In genomic region chr17:55273579-55274370, GRCh38 we compare ENCODE assay signal across 10 cellular contexts. TPM values are rescaled to one million over a fixed set of nuclear protein-coding genes. Genes with fewer than 3 reads are reported as not detected.
DNase-seq lines count a peak whose midpoint lies in the region; ATAC-seq, FAIRE-seq and TF ChIP-seq lines count a peak whose summit lies in the region.
"Had no signal": no experiment of that assay in that cellular context is flagged by ENCODE, and none has a peak within 500 bp of the region (broad histone marks: within the 10 kb centered on the region; RNA-seq: fewer than 3 reads in every experiment).

No MANE protein-coding gene starts in this region.

- TF ChIP-seq CTCF in breast epithelium (IDR thresholded peaks at IDR 0.05), result no peak
- TF ChIP-seq CTCF in kidney (IDR thresholded peaks at IDR 0.05; ENCODE audit: borderline replicate concordance, extremely low read depth, insufficient read depth), result no peak

- H3K4me1 ChIP-seq in breast epithelium, result peaks cover 13 to 16% of the 10 kb centered on the region in 2 donors
- peaks cover 23 to 49% of the 10 kb centered on the region in 2 donors for H3K4me1 ChIP-seq in kidney (ENCODE audit: control insufficient read depth in 1 of 2, insufficient read depth in 1 of 2, low read depth in 1 of 2, low read length in 2 of 2)
- peaks cover 0 to 2% of the 10 kb centered on the region in 2 donors for H3K4me1 ChIP-seq in small intestine (ENCODE audit: control insufficient read depth in 2 of 2, insufficient read depth in 1 of 2, low read depth in 1 of 2, low read length in 1 of 2)

- peak; percentile 16 for DNase-seq in HK-2 (ENCODE audit: unreplicated experiment)
- peak in 1 of 2 donors; percentile 92 for DNase-seq in breast epithelium (ENCODE audit: low spot score in 2 of 2)
- DNase-seq in kidney, result peak; percentile 92
- DNase-seq in small intestine, result peak; percentile 19
- no peak for DNase-seq in GM19238 (ENCODE audit: insufficient read length, low spot score)
- DNase-seq in DMS153 (lab: John Stamatoyannopoulos, UW), result no peak
- no peak for DNase-seq in activated CD4-positive, alpha-beta T cell treated with anti-CD3 and anti-CD28 coated beads for 4 hours
- DNase-seq: activated CD8-positive, alpha-beta memory T cell treated with anti-CD3 and anti-CD28 coated beads, Interleukin-2, amount 50 U/mL, for 4 hours had no signal

- H3K9me3 ChIP-seq in breast epithelium (no peaks in the 10 kb centered on the region), kidney (ENCODE audit: control insufficient read depth in 1 of 2, low read length in 2 of 2) (no peaks in the 10 kb centered on the region), small intestine (ENCODE audit: control insufficient read depth, low read depth) (no peaks in the 10 kb centered on the region)

- no peak for ATAC-seq in HG03442 (IDR thresholded peaks at IDR 0.05; ENCODE audit: unreplicated experiment)

- H3K36me3 ChIP-seq in breast epithelium (no peaks in the 10 kb centered on the region), kidney (ENCODE audit: control insufficient read depth in 1 of 2, insufficient read depth in 2 of 2, low read length in 2 of 2) (peaks cover 0 to 7% of the 10 kb centered on the region in 2 donors), small intestine (ENCODE audit: control insufficient read depth in 2 of 2, insufficient read depth in 2 of 2, low read length in 2 of 2) (no peaks in the 10 kb centered on the region)

- intact Hi-C loops in breast epithelium (cut with DNase I; ENCODE audit: low total_unique reads), result no loop called here
- intact Hi-C loops in kidney (cut with DNase I), result no loop called here

- FAIRE-seq in kidney (lab: Jason Lieb, UNC) (no peak), small intestine (lab: Jason Lieb, UNC) (no peak)
- FAIRE-seq: HTR-8/SVneo had no signal

- WGBS in small intestine, 3 donors, result 30 to 46% (median 38%) methylated on average over 7 of the region's 7 CpGs

- no peak for TF ChIP-seq POLR2A in breast epithelium (IDR thresholded peaks at IDR 0.05)

- H3K27me3 ChIP-seq in breast epithelium, result no peaks in the 10 kb centered on the region
- peaks cover 0 to 3% of the 10 kb centered on the region in 2 donors for H3K27me3 ChIP-seq in small intestine (ENCODE audit: control insufficient read depth in 2 of 2, insufficient read depth in 2 of 2, low read length in 2 of 2)

- H3K4me3 ChIP-seq in breast epithelium (peak overlapping the region in 1 of 3 donors; percentile 17), kidney (ENCODE audit: low read length in 2 of 2) (no peak overlapping the region), small intestine (ENCODE audit: low read depth in 1 of 2, low read length in 2 of 2) (no peak overlapping the region)

- H3K27ac ChIP-seq in breast epithelium (peak overlapping the region; percentile 77 to 88), kidney (ENCODE audit: low read depth in 2 of 2, low read length in 2 of 2) (peak overlapping the region; percentile 89 to 95), small intestine (ENCODE audit: low read depth in 1 of 2, low read length in 1 of 2) (peak overlapping the region in 1 of 2 donors; percentile 5)

- peak overlapping the region in 1 of 2 donors; percentile 68 for H3K9ac ChIP-seq in kidney (ENCODE audit: low read length in 2 of 2)

RNA-seq across cellular contexts. Expression of gene HLF, which starts 9.0 kb away (rescaled TPM):
- 10 to 100 TPM; 11.8 to 21.4 (median 13.4) TPM for total RNA-seq in breast epithelium
- 38.4 TPM for total RNA-seq in kidney
- 9.1 TPM for polyA plus RNA-seq in kidney (ENCODE audit: insufficient read depth, low read depth, low replicate concordance)
- 1 to 10 TPM in 1 of 3 donors, under 1 TPM in 2; 0.54 to 2.3 (median 0.67) TPM for polyA plus RNA-seq in small intestine

Comparison
In these comparisons a context has a peak if more than half of its experiments do, and no peak if none do; other contexts are left out.
1. DNase-seq: peak in HK-2 (single experiment), kidney (single experiment) and small intestine (single experiment); none in GM19238 (single experiment), DMS153 (single experiment) and activated CD4-positive, alpha-beta T cell treated with anti-CD3 and anti-CD28 coated beads for 4 hours (0 of 2).